8 cellular contexts compared by ENCODE assay signal in genomic region chr11:47454251-47454650, GRCh38. TPM values are rescaled to one million over a fixed set of nuclear protein-coding genes. Genes with fewer than 3 reads are reported as not detected.
DNase-seq lines count a peak whose midpoint lies in the region; ATAC-seq and TF ChIP-seq lines count a peak whose summit lies in the region.
"Not testable (repeated sequence)": the region's sequence is repeated elsewhere in the genome, so short reads cannot be mapped to it uniquely, and the experiment has no call there.

No MANE protein-coding gene starts in this region.

- peak; percentile 63 for DNase-seq in COLO668 (lab: John Stamatoyannopoulos, UW; ENCODE audit: unreplicated experiment)
- peak; percentile 85 for DNase-seq in NCI-H1092 treated with DMSO at 0.1 percent for 48 hours (lab: John Stamatoyannopoulos, UW)
- peak; percentile 79 to 82 for DNase-seq in SHP77 (lab: John Stamatoyannopoulos, UW)
- peak; percentile 52 to 67 for DNase-seq in activated T-cell treated with anti-CD3 and anti-CD28 coated beads, Interleukin-2, amount 50 U/mL, for 48 hours
- DNase-seq in esophagus muscularis mucosa (ENCODE audit: extremely low spot score) = not testable (repeated sequence)
- DNase-seq in mucosa of gallbladder (ENCODE audit: low spot score) = peak; percentile 83
- DNase-seq in stimulated activated CD8-positive, alpha-beta memory T cell treated with anti-CD3 and anti-CD28 coated beads, Interleukin-15, amount 100 ng/mL, for 48 hours (ENCODE audit: low read depth in 2 of 2) = peak; percentile 39 to 45

- H3K27me3 ChIP-seq in esophagus muscularis mucosa = not testable (repeated sequence)

- not testable (repeated sequence) for H3K36me3 ChIP-seq in esophagus muscularis mucosa

- intact Hi-C loops in esophagus muscularis mucosa (cut with DNase I) = loop anchor here (1.0 kb wide), 1 partner anchor 80 kb away; no protein-coding TSS in a partner anchor

- not testable (repeated sequence) for H3K27ac ChIP-seq in esophagus muscularis mucosa (replicated peaks in 1 of 4)

- not testable (repeated sequence) for TF ChIP-seq POLR2A in esophagus muscularis mucosa (IDR thresholded peaks at IDR 0.05; ENCODE audit: low read depth)

- ATAC-seq in GM21717 (IDR thresholded peaks at IDR 0.05; ENCODE audit: unreplicated experiment) = peak; percentile 58

- WGBS in esophagus muscularis mucosa = 12% methylated on average over 7 of the region's 7 CpGs

- not testable (repeated sequence) for TF ChIP-seq EP300 in esophagus muscularis mucosa (IDR thresholded peaks at IDR 0.05)

- H3K4me1 ChIP-seq in esophagus muscularis mucosa = not testable (repeated sequence)

- H3K4me3 ChIP-seq in esophagus muscularis mucosa = not testable (repeated sequence)

- not testable (repeated sequence) for H3K9me3 ChIP-seq in esophagus muscularis mucosa

- TF ChIP-seq CTCF in esophagus muscularis mucosa (IDR thresholded peaks at IDR 0.05) = peak; percentile 72 to 83 (median 76)

RNA-seq across cellular contexts. Expression of gene RAPSN, which starts 5.3 kb away (rescaled TPM):
- 1 to 10 TPM in 1 of 4 donors, under 1 TPM in 3; 0.42 to 1.4 (median 0.70) TPM for total RNA-seq in esophagus muscularis mucosa
- 0.35 TPM for total RNA-seq in mucosa of gallbladder

RNA-seq across cellular contexts. Expression of gene PSMC3, which starts 28.0 kb away (rescaled TPM):
- total RNA-seq in esophagus muscularis mucosa (100 to 1,000 TPM; 163 to 197 (median 182) TPM), mucosa of gallbladder (80.5 TPM)

RNA-seq across cellular contexts. Expression of gene SLC39A13, which starts 45.9 kb away (rescaled TPM):
- total RNA-seq in esophagus muscularis mucosa (100 to 1,000 TPM in 2 of 4 donors, 10 to 100 TPM in 2; 91.9 to 251 (median 129) TPM), mucosa of gallbladder (58.6 TPM)
